ENCODE assay signal across 22 cellular contexts in genomic region chr20:63530788-63531160, GRCh38. TPM values are rescaled to one million over a fixed set of nuclear protein-coding genes. Genes with fewer than 3 reads are reported as not detected.
DNase-seq lines count a peak whose midpoint lies in the region; ATAC-seq and TF ChIP-seq lines count a peak whose summit lies in the region.
"Had no signal": no experiment of that assay in that cellular context is flagged by ENCODE, and none has a peak within 500 bp of the region (broad histone marks: within the 10 kb centered on the region; RNA-seq: fewer than 3 reads in every experiment).

No MANE protein-coding gene starts in this region.

- DNase-seq in H7, result peak; percentile 53
- peak; percentile 80 for DNase-seq in RWPE2 (ENCODE audit: low spot score)
- peak; percentile 2 for DNase-seq in neural progenitor cell (ENCODE audit: low spot score)
- no peak for DNase-seq in nucleus accumbens (lab: John Stamatoyannopoulos, UW)
- no peak for DNase-seq in iPS-NIHi7 (ENCODE audit: extremely low spot score)
- DNase-seq: activated CD4-positive, alpha-beta T cell treated with anti-CD3 and anti-CD28 coated beads, Interleukin-2, amount 10 ng/mL, durations not matched to agents 24 days and 14 days; activated naive CD8-positive, alpha-beta T cell treated with anti-CD3 and anti-CD28 coated beads, Interleukin-2, amount 10 ng/mL, durations not matched to agents 7 days and 5 days; DMS79; effector memory CD4-positive, alpha-beta T cell; esophagus squamous epithelium; KG1; NCI-H1694; retina; SIG-M5; stimulated activated CD8-positive, alpha-beta memory T cell treated with anti-CD3 and anti-CD28 coated beads, Interleukin-4, amount 100 ng/mL, for 48 hours; upper lobe of right lung had no signal

- H3K27ac Mint-ChIP-seq in neural progenitor cell, result no peak overlapping the region
- H3K27ac Mint-ChIP-seq: activated CD4-positive, alpha-beta T cell treated with anti-CD3 and anti-CD28 coated beads, Interleukin-2, amount 10 ng/mL, durations not matched to agents 24 days and 14 days; activated naive CD8-positive, alpha-beta T cell treated with anti-CD3 and anti-CD28 coated beads, Interleukin-2, amount 10 ng/mL, durations not matched to agents 7 days and 5 days; activated T-helper 17 cell treated with anti-CD3 and anti-CD28 coated beads, Interleukin-2, amount 50 U/mL, for 72 hours had no signal

- H3K4me3 ChIP-seq in H7 (ENCODE audit: insufficient read depth, low read depth, low read length) (no peak overlapping the region), RWPE2 (ENCODE audit: severe bottlenecking) (no peak overlapping the region), neural progenitor cell (no peak overlapping the region)
- H3K4me3 ChIP-seq: esophagus squamous epithelium, upper lobe of right lung had no signal

- TF ChIP-seq CTCF in RWPE2 (IDR thresholded peaks at IDR 0.05; ENCODE audit: poor library complexity, severe bottlenecking) (no peak), neural progenitor cell (IDR thresholded peaks at IDR 0.05) (no peak)

- H3K79me2 ChIP-seq in neural progenitor cell (ENCODE audit: low read depth), result no peaks in the 10 kb centered on the region

- peaks cover 7% of the 10 kb centered on the region for H3K4me1 Mint-ChIP-seq in neural progenitor cell
- H3K4me1 Mint-ChIP-seq: activated naive CD8-positive, alpha-beta T cell treated with anti-CD3 and anti-CD28 coated beads, Interleukin-2, amount 10 ng/mL, durations not matched to agents 7 days and 5 days had no signal

- no peaks in the 10 kb centered on the region for H4K20me1 ChIP-seq in neural progenitor cell (ENCODE audit: low read depth)

- H2AFZ ChIP-seq in neural progenitor cell (replicated peaks), result no peak overlapping the region

- no peak overlapping the region for H3K4me2 ChIP-seq in neural progenitor cell

- H3K36me3 ChIP-seq in H7 (replicated peaks; ENCODE audit: control insufficient read depth, insufficient read depth, low read length) (no peaks in the 10 kb centered on the region), RWPE2 (ENCODE audit: low read depth) (peaks cover 20% of the 10 kb centered on the region), neural progenitor cell (no peaks in the 10 kb centered on the region)
- H3K36me3 ChIP-seq: upper lobe of right lung had no signal

- no peak overlapping the region for H3K4me3 Mint-ChIP-seq in neural progenitor cell
- H3K4me3 Mint-ChIP-seq: activated CD4-positive, alpha-beta T cell treated with anti-CD3 and anti-CD28 coated beads, Interleukin-2, amount 10 ng/mL, durations not matched to agents 24 days and 14 days; activated naive CD8-positive, alpha-beta T cell treated with anti-CD3 and anti-CD28 coated beads, Interleukin-2, amount 10 ng/mL, durations not matched to agents 7 days and 5 days; activated T-helper 17 cell treated with anti-CD3 and anti-CD28 coated beads, Interleukin-2, amount 50 U/mL, for 72 hours had no signal

- peaks cover 11% of the 10 kb centered on the region for H3K27me3 Mint-ChIP-seq in neural progenitor cell (ENCODE audit: insufficient read depth, low read depth)
- H3K27me3 Mint-ChIP-seq: activated CD4-positive, alpha-beta T cell treated with anti-CD3 and anti-CD28 coated beads, Interleukin-2, amount 10 ng/mL, durations not matched to agents 24 days and 14 days; activated naive CD8-positive, alpha-beta T cell treated with anti-CD3 and anti-CD28 coated beads, Interleukin-2, amount 10 ng/mL, durations not matched to agents 7 days and 5 days had no signal

- no peaks in the 10 kb centered on the region for H3K36me3 Mint-ChIP-seq in neural progenitor cell
- H3K36me3 Mint-ChIP-seq: activated naive CD8-positive, alpha-beta T cell treated with anti-CD3 and anti-CD28 coated beads, Interleukin-2, amount 10 ng/mL, durations not matched to agents 7 days and 5 days had no signal

- peaks cover 6% of the 10 kb centered on the region for H3F3A ChIP-seq in neural progenitor cell (ENCODE audit: low read depth)

- H3K4me1 ChIP-seq in RWPE2 (ENCODE audit: insufficient read depth, poor library complexity, severe bottlenecking), result peaks cover 18% of the 10 kb centered on the region
- H3K4me1 ChIP-seq in neural progenitor cell, result no peaks in the 10 kb centered on the region
- H3K4me1 ChIP-seq: upper lobe of right lung had no signal

- no peak for ATAC-seq in RWPE2 (ENCODE audit: low read depth)
- ATAC-seq: activated T-helper 17 cell treated with anti-CD3 and anti-CD28 coated beads, Interleukin-2, amount 50 U/mL, for 72 hours; upper lobe of right lung had no signal

- no peaks in the 10 kb centered on the region for H3K9me3 ChIP-seq in RWPE2 (ENCODE audit: severe bottlenecking)
- no peaks in the 10 kb centered on the region for H3K9me3 ChIP-seq in neural progenitor cell (ENCODE audit: low read depth)
- H3K9me3 ChIP-seq: esophagus squamous epithelium, upper lobe of right lung had no signal

- no peaks in the 10 kb centered on the region for H3K9me3 Mint-ChIP-seq in neural progenitor cell
- H3K9me3 Mint-ChIP-seq: activated CD4-positive, alpha-beta T cell treated with anti-CD3 and anti-CD28 coated beads, Interleukin-2, amount 10 ng/mL, durations not matched to agents 24 days and 14 days; activated naive CD8-positive, alpha-beta T cell treated with anti-CD3 and anti-CD28 coated beads, Interleukin-2, amount 10 ng/mL, durations not matched to agents 7 days and 5 days; activated T-helper 17 cell treated with anti-CD3 and anti-CD28 coated beads, Interleukin-2, amount 50 U/mL, for 72 hours had no signal

- no peak overlapping the region for H3K9ac ChIP-seq in neural progenitor cell

- H3K27ac ChIP-seq in RWPE2 (ENCODE audit: poor library complexity, severe bottlenecking), result no peak overlapping the region
- H3K27ac ChIP-seq in neural progenitor cell, result no peak overlapping the region
- H3K27ac ChIP-seq: upper lobe of right lung had no signal

- no peaks in the 10 kb centered on the region for H3K27me3 ChIP-seq in H7 (ENCODE audit: control insufficient read depth, insufficient read depth, low read length)
- no peaks in the 10 kb centered on the region for H3K27me3 ChIP-seq in RWPE2 (ENCODE audit: insufficient read depth, poor library complexity, severe bottlenecking)
- H3K27me3 ChIP-seq in neural progenitor cell, result no peaks in the 10 kb centered on the region
- H3K27me3 ChIP-seq: upper lobe of right lung had no signal

RNA-seq across cellular contexts. Expression of gene PTK6, which starts 6.4 kb away (rescaled TPM):
- 0.14 and 0.30 TPM in 2 replicates for total RNA-seq in H7 (2014; rRNA removed; shearing (Covaris generic))
- not detected in 2 replicates for total RNA-seq in neural progenitor cell (ENCODE audit: low replicate concordance)
- total RNA-seq: chondrocyte, glomerular endothelial cell had no signal

RNA-seq across cellular contexts. Expression of gene PPDPF, which starts 10.2 kb away (rescaled TPM):
- 79.7 and 94.2 TPM in 2 replicates for total RNA-seq in H7 (2014; rRNA removed; shearing (Covaris generic))
- 4.1 and 82.2 TPM in 2 replicates for total RNA-seq in neural progenitor cell (ENCODE audit: low replicate concordance)

RNA-seq across cellular contexts. Expression of gene SRMS, which starts 16.8 kb away (rescaled TPM):
- 0.21 and 0.33 TPM in 2 replicates for total RNA-seq in H7 (2014; rRNA removed; shearing (Covaris generic))
- not detected in 2 replicates for total RNA-seq in neural progenitor cell (ENCODE audit: low replicate concordance)
- total RNA-seq: activated CD4-positive, alpha-beta T cell treated with anti-CD3 and anti-CD28 coated beads, Interleukin-2, amount 10 ng/mL, durations not matched to agents 24 days and 14 days; activated naive CD8-positive, alpha-beta T cell treated with anti-CD3 and anti-CD28 coated beads, Interleukin-2, amount 10 ng/mL, durations not matched to agents 7 days and 5 days; activated T-helper 17 cell treated with anti-CD3 and anti-CD28 coated beads, Interleukin-2, amount 50 U/mL, for 72 hours; chondrocyte; esophagus squamous epithelium; glomerular endothelial cell; liver; mononuclear cell; T-helper 1 cell treated with Interleukin-12 subunit alpha and Interleukin-12 subunit beta and Interleukin-4 antibody, amounts not matched to agents 30 ng/mL and 1 ng/mL, for 36 hours; upper lobe of right lung had no signal

RNA-seq across cellular contexts. Expression of gene FNDC11, which starts 23.2 kb away (rescaled TPM):
- 6.4 and 8.0 TPM in 2 replicates for total RNA-seq in H7 (2014; rRNA removed; shearing (Covaris generic))
- 0.39 and 9.0 TPM in 2 replicates for total RNA-seq in neural progenitor cell (ENCODE audit: low replicate concordance)

RNA-seq across cellular contexts. Expression of gene EEF1A2, which starts 31.9 kb away (rescaled TPM):
- 30.7 and 37.1 TPM in 2 replicates for total RNA-seq in H7 (2014; rRNA removed; shearing (Covaris generic))
- total RNA-seq in neural progenitor cell (ENCODE audit: low replicate concordance), result 0.54 and 1.5 TPM in 2 replicates

Comparison
In these comparisons a context has a peak if more than half of its experiments do, and no peak if none do; other contexts are left out.
1. DNase-seq: peak in H7 (single experiment), RWPE2 (single experiment) and neural progenitor cell (single experiment); none in nucleus accumbens (0 of 56) and iPS-NIHi7 (single experiment).